22 cellular contexts compared by ENCODE assay signal in genomic region chr22:44746061-44746789, GRCh38. TPM values are rescaled to one million over a fixed set of nuclear protein-coding genes. Genes with fewer than 3 reads are reported as not detected.
A peak's percentile ranks its signal among the peaks of the same experiment; 100 is the strongest.
DNase-seq lines count a peak whose midpoint lies in the region; ATAC-seq, FAIRE-seq and TF ChIP-seq lines count a peak whose summit lies in the region.
"Had no signal": no experiment of that assay in that cellular context is flagged by ENCODE, and none has a peak within 500 bp of the region (broad histone marks: within the 10 kb centered on the region; RNA-seq: fewer than 3 reads in every experiment).

No MANE protein-coding gene starts in this region.

- no peak for ATAC-seq in upper lobe of right lung
- no peak for ATAC-seq in GM18909 (IDR thresholded peaks at IDR 0.05; ENCODE audit: poor library complexity, unreplicated experiment)
- ATAC-seq: activated T-helper 17 cell treated with anti-CD3 and anti-CD28 coated beads, Interleukin-2, amount 50 U/mL, for 72 hours; naive thymus-derived CD8-positive, alpha-beta T cell; psoas muscle; Right ventricle myocardium inferior; stimulated activated naive CD8-positive, alpha-beta T cell treated with anti-CD3 and anti-CD28 coated beads, Interleukin-15, Interleukin-2, amounts not matched to agents 100 U/mL and 50 U/mL, for 24 hours; T-cell had no signal

- TF ChIP-seq CTCF in epithelial cell of proximal tubule (conservative IDR thresholded peaks at IDR 0.05; ENCODE audit: low read depth, low read length): no peak
- TF ChIP-seq CTCF in upper lobe of right lung (IDR thresholded peaks at IDR 0.05): no peak

- FAIRE-seq in RCC 7860 (lab: Jason Lieb, UNC): peak; percentile 47

- H3K9me3 ChIP-seq in mucosa of rectum (ENCODE audit: control insufficient read depth in 2 of 2, low read length in 2 of 2) (no peaks in the 10 kb centered on the region), upper lobe of right lung (no peaks in the 10 kb centered on the region)
- H3K9me3 ChIP-seq: psoas muscle had no signal

- H3K9ac ChIP-seq in mucosa of rectum (ENCODE audit: low read depth in 1 of 2, low read length in 2 of 2): peak overlapping the region; percentile 26 to 41

- peak overlapping the region; percentile 19 for H3K4me3 ChIP-seq in epithelial cell of proximal tubule (ENCODE audit: low read depth, low read length)
- peak overlapping the region in 1 of 2 donors; percentile 42 for H3K4me3 ChIP-seq in mucosa of rectum (ENCODE audit: low read length in 2 of 2)
- no peak overlapping the region for H3K4me3 ChIP-seq in upper lobe of right lung
- H3K4me3 ChIP-seq: psoas muscle, skin epidermis had no signal

- DNase-seq in RCC 7860 (ENCODE audit: low spot score): peak; percentile 7
- DNase-seq in epithelial cell of proximal tubule (ENCODE audit: low read depth): no peak
- DNase-seq in upper lobe of right lung: no peak
- DNase-seq in head of caudate nucleus: no peak
- no peak for DNase-seq in SIG-M5 (lab: John Stamatoyannopoulos, UW)
- DNase-seq: activated CD4-positive, alpha-beta T cell treated with anti-CD3 and anti-CD28 coated beads, Interleukin-2, amount 10 ng/mL, durations not matched to agents 7 days and 5 days; AML-193; effector CD8-positive, alpha-beta T cell; immature natural killer cell; naive thymus-derived CD8-positive, alpha-beta T cell; NCI-H1417 treated with DMSO at 0.1 percent for 48 hours; NCI-H526 treated with DMSO at 0.1 percent for 48 hours; psoas muscle; stimulated activated naive CD8-positive, alpha-beta T cell treated with anti-CD3 and anti-CD28 coated beads, Interleukin-15, Interleukin-2, amounts not matched to agents 100 U/mL and 50 U/mL, for 24 hours; T-cell had no signal

- H3K27me3 ChIP-seq in mucosa of rectum (ENCODE audit: control insufficient read depth in 2 of 2, insufficient read depth in 2 of 2, low read length in 2 of 2) (no peaks in the 10 kb centered on the region), upper lobe of right lung (peaks cover 6% of the 10 kb centered on the region)

- H3K27ac ChIP-seq in mucosa of rectum (ENCODE audit: low read depth in 2 of 2, low read length in 2 of 2) (peak overlapping the region; percentile 89 to 90), upper lobe of right lung (peak overlapping the region; percentile 2)
- H3K27ac ChIP-seq: psoas muscle, skin epidermis had no signal

- peaks cover 23 to 32% of the 10 kb centered on the region in 2 donors for H3K4me1 ChIP-seq in mucosa of rectum (ENCODE audit: control insufficient read depth in 2 of 2, insufficient read depth in 2 of 2, low read length in 2 of 2)
- H3K4me1 ChIP-seq in upper lobe of right lung: peaks cover 9% of the 10 kb centered on the region
- H3K4me1 ChIP-seq: psoas muscle had no signal

- intact Hi-C loops in upper lobe of right lung (cut with DNase I): no loop called here
- intact Hi-C loops in head of caudate nucleus (cut with DNase I): no loop called here

- no peaks in the 10 kb centered on the region for H3K36me3 ChIP-seq in mucosa of rectum (ENCODE audit: control insufficient read depth in 2 of 2, insufficient read depth in 2 of 2, low read length in 2 of 2)
- H3K36me3 ChIP-seq in upper lobe of right lung: no peaks in the 10 kb centered on the region

RNA-seq across cellular contexts. Expression of gene ARHGAP8, which starts 6.2 kb away (rescaled TPM):
- total RNA-seq in epithelial cell of proximal tubule (18.9 and 38.1 TPM in 2 replicates), upper lobe of right lung (18.1 TPM)
- total RNA-seq: lung microvascular endothelial cell, M059J had no signal

RNA-seq across cellular contexts. Expression of gene PRR5, which starts 44.2 kb away (rescaled TPM):
- total RNA-seq in epithelial cell of proximal tubule (9.1 and 12.9 TPM in 2 replicates), upper lobe of right lung (13.6 TPM)
- total RNA-seq: M059J had no signal
